In the genomic region with DNA sequence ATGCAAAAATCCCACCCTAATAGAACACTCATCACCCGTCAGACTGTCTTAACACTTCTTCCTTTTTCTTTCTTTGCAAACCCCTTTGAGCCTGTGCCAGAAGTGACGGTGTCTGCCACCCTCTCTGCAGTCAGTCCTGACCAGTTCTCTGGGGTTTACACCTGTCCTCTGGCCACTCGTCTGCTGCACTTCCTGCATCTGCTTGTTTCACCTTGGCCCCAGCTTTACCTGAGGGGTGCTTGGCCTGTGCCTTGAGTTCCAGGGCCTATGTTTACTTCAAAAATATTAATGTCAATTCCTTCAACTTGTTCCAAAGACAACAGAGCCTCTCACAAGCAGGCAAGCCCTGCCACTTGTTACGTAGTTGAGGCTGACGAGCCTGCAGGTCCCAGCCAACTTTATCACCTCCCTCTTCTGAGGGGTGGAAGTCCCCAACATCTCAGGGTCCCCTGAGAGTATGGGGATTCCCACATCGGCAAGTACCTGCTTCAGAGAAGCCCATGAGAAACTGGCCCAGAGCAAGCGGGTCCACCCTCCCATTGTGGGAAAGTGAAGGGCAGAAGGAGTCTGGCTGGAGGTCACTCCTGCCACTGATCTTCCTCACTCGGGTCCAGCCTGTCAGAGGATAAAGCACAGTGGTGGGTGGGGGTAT, we compare ENCODE assay signal across 10 cellular contexts.
A peak's percentile ranks its signal among the peaks of the same experiment; 100 is the strongest.
DNase-seq lines count a peak whose midpoint lies in the region; ATAC-seq and TF ChIP-seq lines count a peak whose summit lies in the region.
"Had no signal": no experiment of that assay in that cellular context is flagged by ENCODE, and none has a peak within 500 bp of the region (broad histone marks: within the 10 kb centered on the region; RNA-seq: fewer than 3 reads in every experiment).

No MANE protein-coding gene starts in this region.

- peak overlapping the region; percentile 17 to 22 for H3K4me3 Mint-ChIP-seq in activated T-cell treated with anti-CD3 and anti-CD28 coated beads, Interleukin-2, amount 50 U/mL, for 72 hours

- no peak for TF ChIP-seq EP300 in stomach (IDR thresholded peaks at IDR 0.05)

- no peaks in the 10 kb centered on the region for H3K9me3 Mint-ChIP-seq in activated T-cell treated with anti-CD3 and anti-CD28 coated beads, Interleukin-2, amount 50 U/mL, for 72 hours

- no peaks in the 10 kb centered on the region for H3K36me3 Mint-ChIP-seq in activated T-cell treated with anti-CD3 and anti-CD28 coated beads, Interleukin-2, amount 50 U/mL, for 72 hours (ENCODE audit: insufficient read depth in 2 of 2)

- H3K27me3 ChIP-seq in Peyer's patch (no peaks in the 10 kb centered on the region), stomach (no peaks in the 10 kb centered on the region), HAP-1 (ENCODE audit: low read depth) (peaks cover 14% of the 10 kb centered on the region; the same call in 1 of the 2 replicates)
- H3K27me3 ChIP-seq: right lobe of liver had no signal

- intact Hi-C loops in stomach (cut with DNase I; ENCODE audit: low total_unique reads), result no loop called here

- TF ChIP-seq POLR2A in Peyer's patch (IDR thresholded peaks at IDR 0.05) (no peak), stomach (IDR thresholded peaks at IDR 0.05) (no peak)

- no peaks in the 10 kb centered on the region for H3K36me3 ChIP-seq in Peyer's patch
- H3K36me3 ChIP-seq in stomach, result no peaks in the 10 kb centered on the region
- no peaks in the 10 kb centered on the region for H3K36me3 ChIP-seq in HAP-1 (replicated peaks)
- H3K36me3 ChIP-seq: right lobe of liver had no signal

- H3K27ac ChIP-seq in Peyer's patch (peak overlapping the region in 1 of 4 donors; percentile 42), stomach (no peak overlapping the region)
- H3K27ac ChIP-seq: right lobe of liver had no signal

- no peak overlapping the region for H3K4me3 ChIP-seq in Peyer's patch
- no peak overlapping the region for H3K4me3 ChIP-seq in stomach
- no peak overlapping the region for H3K4me3 ChIP-seq in HAP-1
- H3K4me3 ChIP-seq: right lobe of liver had no signal

- no peaks in the 10 kb centered on the region for H3K9me3 ChIP-seq in Peyer's patch
- H3K9me3 ChIP-seq in stomach, result no peaks in the 10 kb centered on the region
- H3K9me3 ChIP-seq in HAP-1, result no peaks in the 10 kb centered on the region
- H3K9me3 ChIP-seq: right lobe of liver had no signal

- peaks cover 4% of the 10 kb centered on the region for H3K4me1 Mint-ChIP-seq in activated T-cell treated with anti-CD3 and anti-CD28 coated beads, Interleukin-2, amount 50 U/mL, for 72 hours (ENCODE audit: low read depth)

- peak overlapping the region; percentile 33 for H3K27ac Mint-ChIP-seq in activated T-cell treated with anti-CD3 and anti-CD28 coated beads, Interleukin-2, amount 50 U/mL, for 72 hours

- DNase-seq in activated T-cell treated with anti-CD3 and anti-CD28 coated beads, Interleukin-2, amount 50 U/mL, for 72 hours, result no peak
- DNase-seq in activated T-cell treated with anti-CD3 and anti-CD28 coated beads for 4 hours (no peak), Peyer's patch (peak in 2 of 3 donors; percentile 41 to 59), stomach (peak; percentile 34), cerebellum (ENCODE audit: low spot score) (no peak), GM19240 (ENCODE audit: insufficient read length, low spot score) (no peak), HAP-1 (ENCODE audit: low spot score in 2 of 2) (no peak)
- DNase-seq: right lobe of liver had no signal

- peak; percentile 33 to 39 for ATAC-seq in activated T-cell treated with anti-CD3 and anti-CD28 coated beads, Interleukin-2, amount 50 U/mL, for 72 hours (replicated peaks in 1 of 2)
- peak; percentile 43 for ATAC-seq in HG02623 (IDR thresholded peaks at IDR 0.05; ENCODE audit: unreplicated experiment)
- ATAC-seq: Panc1, right lobe of liver had no signal

- 42 to 63% (median 54%) methylated on average over 8 of the region's 8 CpGs for WGBS in stomach, 5 donors

- no peaks in the 10 kb centered on the region for H3K27me3 Mint-ChIP-seq in activated T-cell treated with anti-CD3 and anti-CD28 coated beads, Interleukin-2, amount 50 U/mL, for 72 hours (ENCODE audit: low read depth)

- in situ Hi-C loops in HAP-1 (cut with MboI; ENCODE audit: low sequenced_read_pairs), result loop anchor here (10.0 to 25.0 kb wide), 2 partner anchors 69 to 479 kb away; a partner anchor contains a TSS

- no peak for TF ChIP-seq CTCF in Peyer's patch (IDR thresholded peaks at IDR 0.05)
- TF ChIP-seq CTCF in stomach (IDR thresholded peaks at IDR 0.05), result no peak

- peaks cover 0 to 6% (median 0%) of the 10 kb centered on the region in 4 donors for H3K4me1 ChIP-seq in Peyer's patch
- peaks cover 0 to 22% (median 14%) of the 10 kb centered on the region in 4 donors for H3K4me1 ChIP-seq in stomach
- 0 out of 2 replicates have a peak, but pooled peaks cover 3% of the 10 kb centered on the region for H3K4me1 ChIP-seq in HAP-1
- H3K4me1 ChIP-seq: right lobe of liver had no signal

Comparison
In these comparisons a context has a peak if more than half of its experiments do, and no peak if none do; other contexts are left out.
1. DNase-seq: peak in Peyer's patch (2 of 3) and stomach (single experiment); none in activated T-cell treated with anti-CD3 and anti-CD28 coated beads, Interleukin-2, amount 50 U/mL, for 72 hours (0 of 2), activated T-cell treated with anti-CD3 and anti-CD28 coated beads for 4 hours (single experiment), cerebellum (single experiment), GM19240 (single experiment) and HAP-1 (0 of 2).